Comparison of ENCODE assay signal across 32 cellular contexts in genomic region chr1:152873495-152873894, GRCh38. TPM values are rescaled to one million over a fixed set of nuclear protein-coding genes. Genes with fewer than 3 reads are reported as not detected.
"Had no signal": no experiment of that assay in that cellular context is flagged by ENCODE, and none has a peak within 500 bp of the region (broad histone marks: within the 10 kb centered on the region; RNA-seq: fewer than 3 reads in every experiment).

No MANE protein-coding gene starts in this region.

- H3K27me3 Mint-ChIP-seq: activated naive CD4-positive, alpha-beta T cell treated with anti-CD3 and anti-CD28 coated beads, Interleukin-2, amount 10 ng/mL, durations not matched to agents 7 days and 5 days had no signal

- H3K4me3 Mint-ChIP-seq: activated B cell treated with CpG ODN at 0.5 μM for 24 hours; activated CD4-positive, alpha-beta T cell treated with anti-CD3 and anti-CD28 coated beads for 36 hours; activated naive CD4-positive, alpha-beta T cell treated with anti-CD3 and anti-CD28 coated beads, Interleukin-2, amount 10 ng/mL, durations not matched to agents 7 days and 5 days; activated T-cell treated with anti-CD3 and anti-CD28 coated beads, Interleukin-2, amount 50 U/mL, for 4 hours; brain; central memory CD8-positive, alpha-beta T cell; naive B cell; stimulated activated naive B cell treated with anti-CD40 and anti-IgM and Interleukin-4, amounts not matched to agents 10 μg/mL and 1 μg/mL and 100 μg/mL, for 72 hours; T-helper 17 cell had no signal

- DNase-seq: activated B cell treated with CpG ODN at 0.5 μM for 24 hours; activated CD4-positive, alpha-beta T cell treated with anti-CD3 and anti-CD28 coated beads for 36 hours; activated CD4-positive, alpha-beta T cell treated with anti-CD3 and anti-CD28 coated beads, Interleukin-2, amount 50 U/mL, for 48 hours; activated CD8-positive, alpha-beta memory T cell treated with anti-CD3 and anti-CD28 coated beads, Interleukin-2, amount 50 U/mL, for 48 hours; activated naive CD4-positive, alpha-beta T cell treated with anti-CD3 and anti-CD28 coated beads, Interleukin-2, amount 10 ng/mL, durations not matched to agents 7 days and 5 days; activated T-cell treated with anti-CD3 and anti-CD28 coated beads, Interleukin-2, amount 50 U/mL, for 4 hours; effector memory CD4-positive, alpha-beta T cell; foreskin melanocyte; kidney; lower lobe of right lung; naive B cell; occipital lobe; posterior cingulate gyrus; stimulated activated CD4-positive, alpha-beta T cell treated with anti-CD3 and anti-CD28 coated beads, Interleukin-2, amount 100 ng/mL, for 48 hours; stimulated activated CD8-positive, alpha-beta memory T cell treated with anti-CD3 and anti-CD28 coated beads, Interleukin-4, amount 100 ng/mL, for 48 hours; stimulated activated naive B cell treated with anti-CD40 and anti-IgM and Interleukin-4, amounts not matched to agents 10 μg/mL and 1 μg/mL and 100 μg/mL, for 72 hours; T-helper 17 cell; transverse colon had no signal

- H3K36me3 Mint-ChIP-seq: activated naive CD4-positive, alpha-beta T cell treated with anti-CD3 and anti-CD28 coated beads, Interleukin-2, amount 10 ng/mL, durations not matched to agents 7 days and 5 days; brain; naive B cell; stimulated activated naive B cell treated with anti-CD40 and anti-IgM and Interleukin-4, amounts not matched to agents 10 μg/mL and 1 μg/mL and 100 μg/mL, for 72 hours had no signal

- H3K27ac Mint-ChIP-seq: activated B cell treated with CpG ODN at 0.5 μM for 24 hours; activated CD4-positive, alpha-beta T cell treated with anti-CD3 and anti-CD28 coated beads for 36 hours; activated naive CD4-positive, alpha-beta T cell treated with anti-CD3 and anti-CD28 coated beads, Interleukin-2, amount 10 ng/mL, durations not matched to agents 7 days and 5 days; activated T-helper 2 cell treated with anti-CD3 and anti-CD28 coated beads, Interferon-gamma antibody, Interleukin-2, Interleukin-4, amounts not matched to agents 10 μg/mL and 5 μg/mL and 100 μg/mL, durations not matched to agents 14 hours and 24 hours and 36 hours; brain; naive B cell; stimulated activated naive B cell treated with anti-CD40 and anti-IgM and Interleukin-4, amounts not matched to agents 10 μg/mL and 1 μg/mL and 100 μg/mL, for 72 hours; T-helper 17 cell had no signal

- H3K9me3 Mint-ChIP-seq: activated B cell treated with CpG ODN at 0.5 μM for 24 hours; activated naive CD4-positive, alpha-beta T cell treated with anti-CD3 and anti-CD28 coated beads, Interleukin-2, amount 10 ng/mL, durations not matched to agents 7 days and 5 days; activated T-cell treated with anti-CD3 and anti-CD28 coated beads, Interleukin-2, amount 50 U/mL, for 4 hours; activated T-helper 2 cell treated with anti-CD3 and anti-CD28 coated beads, Interferon-gamma antibody, Interleukin-2, Interleukin-4, amounts not matched to agents 10 μg/mL and 5 μg/mL and 100 μg/mL, durations not matched to agents 14 hours and 24 hours and 36 hours; central memory CD8-positive, alpha-beta T cell; naive B cell; stimulated activated naive B cell treated with anti-CD40 and anti-IgM and Interleukin-4, amounts not matched to agents 10 μg/mL and 1 μg/mL and 100 μg/mL, for 72 hours had no signal

- H3K4me3 ChIP-seq: esophagus muscularis mucosa, lower lobe of right lung, transverse colon had no signal

- FAIRE-seq: urothelium cell line had no signal

- ATAC-seq: activated CD4-positive, alpha-beta T cell treated with anti-CD3 and anti-CD28 coated beads for 36 hours; activated T-cell treated with anti-CD3 and anti-CD28 coated beads, Interleukin-2, amount 50 U/mL, for 4 hours; left lobe of liver; lower lobe of right lung; sciatic nerve; stimulated activated naive B cell treated with anti-CD40 and anti-IgM and Interleukin-4, amounts not matched to agents 10 μg/mL and 1 μg/mL and 100 μg/mL, for 72 hours; T-helper 17 cell had no signal

- H3K36me3 ChIP-seq: esophagus muscularis mucosa, lower lobe of right lung, transverse colon had no signal

- H3K27ac ChIP-seq: esophagus muscularis mucosa, lower lobe of right lung, transverse colon had no signal

- H3K27me3 ChIP-seq: esophagus muscularis mucosa, transverse colon had no signal

- H3K9me3 ChIP-seq: esophagus muscularis mucosa, lower lobe of right lung, transverse colon had no signal

- H3K4me1 ChIP-seq: lower lobe of right lung, transverse colon had no signal

- H3K4me1 Mint-ChIP-seq: activated CD4-positive, alpha-beta T cell treated with anti-CD3 and anti-CD28 coated beads for 36 hours; activated naive CD4-positive, alpha-beta T cell treated with anti-CD3 and anti-CD28 coated beads, Interleukin-2, amount 10 ng/mL, durations not matched to agents 7 days and 5 days; brain; central memory CD8-positive, alpha-beta T cell; naive B cell; stimulated activated naive B cell treated with anti-CD40 and anti-IgM and Interleukin-4, amounts not matched to agents 10 μg/mL and 1 μg/mL and 100 μg/mL, for 72 hours had no signal

RNA-seq across cellular contexts. Expression of gene SMCP, which starts 4.6 kb away (rescaled TPM):
- total RNA-seq: activated B cell treated with CpG ODN at 0.5 μM for 24 hours; activated CD4-positive, alpha-beta T cell treated with anti-CD3 and anti-CD28 coated beads for 36 hours; activated CD8-positive, alpha-beta memory T cell treated with anti-CD3 and anti-CD28 coated beads for 36 hours; activated T-cell treated with anti-CD3 and anti-CD28 coated beads, Interleukin-2, amount 50 U/mL, for 4 hours; activated T-helper 2 cell treated with anti-CD3 and anti-CD28 coated beads, Interferon-gamma antibody, Interleukin-2, Interleukin-4, amounts not matched to agents 10 μg/mL and 5 μg/mL and 100 μg/mL, durations not matched to agents 14 hours and 24 hours and 36 hours; dermis microvascular lymphatic vessel endothelial cell; esophagus muscularis mucosa; kidney; left lobe of liver; lower lobe of right lung; mesenteric fat pad; mucosa of gallbladder; occipital lobe; renal cortical epithelial cell; sciatic nerve; T-helper 17 cell; temporal lobe; transverse colon had no signal
- polyA plus RNA-seq: neural cell had no signal

RNA-seq across cellular contexts. Expression of gene LCE7A, which starts 13.7 kb away (rescaled TPM):
- total RNA-seq: activated B cell treated with CpG ODN at 0.5 μM for 24 hours; activated CD4-positive, alpha-beta T cell treated with anti-CD3 and anti-CD28 coated beads for 36 hours; activated CD8-positive, alpha-beta memory T cell treated with anti-CD3 and anti-CD28 coated beads for 36 hours; activated T-cell treated with anti-CD3 and anti-CD28 coated beads, Interleukin-2, amount 50 U/mL, for 4 hours; activated T-helper 2 cell treated with anti-CD3 and anti-CD28 coated beads, Interferon-gamma antibody, Interleukin-2, Interleukin-4, amounts not matched to agents 10 μg/mL and 5 μg/mL and 100 μg/mL, durations not matched to agents 14 hours and 24 hours and 36 hours; dermis microvascular lymphatic vessel endothelial cell; esophagus muscularis mucosa; kidney; left lobe of liver; lower lobe of right lung; mesenteric fat pad; mucosa of gallbladder; occipital lobe; renal cortical epithelial cell; sciatic nerve; T-helper 17 cell; temporal lobe; transverse colon had no signal
- polyA plus RNA-seq: neural cell had no signal

RNA-seq across cellular contexts. Expression of gene LCE6A, which starts 30.8 kb away (rescaled TPM):
- total RNA-seq: activated B cell treated with CpG ODN at 0.5 μM for 24 hours; activated CD4-positive, alpha-beta T cell treated with anti-CD3 and anti-CD28 coated beads for 36 hours; activated CD8-positive, alpha-beta memory T cell treated with anti-CD3 and anti-CD28 coated beads for 36 hours; activated T-cell treated with anti-CD3 and anti-CD28 coated beads, Interleukin-2, amount 50 U/mL, for 4 hours; activated T-helper 2 cell treated with anti-CD3 and anti-CD28 coated beads, Interferon-gamma antibody, Interleukin-2, Interleukin-4, amounts not matched to agents 10 μg/mL and 5 μg/mL and 100 μg/mL, durations not matched to agents 14 hours and 24 hours and 36 hours; dermis microvascular lymphatic vessel endothelial cell; esophagus muscularis mucosa; kidney; left lobe of liver; lower lobe of right lung; mesenteric fat pad; mucosa of gallbladder; occipital lobe; renal cortical epithelial cell; sciatic nerve; T-helper 17 cell; temporal lobe; transverse colon had no signal
- polyA plus RNA-seq: neural cell had no signal

RNA-seq across cellular contexts. Expression of gene IVL, which starts 34.9 kb away (rescaled TPM):
- total RNA-seq: activated B cell treated with CpG ODN at 0.5 μM for 24 hours; activated CD8-positive, alpha-beta memory T cell treated with anti-CD3 and anti-CD28 coated beads for 36 hours; activated T-cell treated with anti-CD3 and anti-CD28 coated beads, Interleukin-2, amount 50 U/mL, for 4 hours; activated T-helper 2 cell treated with anti-CD3 and anti-CD28 coated beads, Interferon-gamma antibody, Interleukin-2, Interleukin-4, amounts not matched to agents 10 μg/mL and 5 μg/mL and 100 μg/mL, durations not matched to agents 14 hours and 24 hours and 36 hours; dermis microvascular lymphatic vessel endothelial cell; esophagus muscularis mucosa; kidney; left lobe of liver; mesenteric fat pad; mucosa of gallbladder; occipital lobe; sciatic nerve; T-helper 17 cell; transverse colon had no signal
- polyA plus RNA-seq: neural cell had no signal

RNA-seq across cellular contexts. Expression of gene LCE1A, which starts 46.2 kb away (rescaled TPM):
- total RNA-seq: activated B cell treated with CpG ODN at 0.5 μM for 24 hours; activated CD4-positive, alpha-beta T cell treated with anti-CD3 and anti-CD28 coated beads for 36 hours; activated CD8-positive, alpha-beta memory T cell treated with anti-CD3 and anti-CD28 coated beads for 36 hours; activated T-cell treated with anti-CD3 and anti-CD28 coated beads, Interleukin-2, amount 50 U/mL, for 4 hours; activated T-helper 2 cell treated with anti-CD3 and anti-CD28 coated beads, Interferon-gamma antibody, Interleukin-2, Interleukin-4, amounts not matched to agents 10 μg/mL and 5 μg/mL and 100 μg/mL, durations not matched to agents 14 hours and 24 hours and 36 hours; dermis microvascular lymphatic vessel endothelial cell; esophagus muscularis mucosa; kidney; left lobe of liver; lower lobe of right lung; mesenteric fat pad; mucosa of gallbladder; occipital lobe; renal cortical epithelial cell; sciatic nerve; T-helper 17 cell; temporal lobe; transverse colon had no signal
- polyA plus RNA-seq: neural cell had no signal
